Comparison of ENCODE assay signal across 12 cellular contexts in the genomic region with DNA sequence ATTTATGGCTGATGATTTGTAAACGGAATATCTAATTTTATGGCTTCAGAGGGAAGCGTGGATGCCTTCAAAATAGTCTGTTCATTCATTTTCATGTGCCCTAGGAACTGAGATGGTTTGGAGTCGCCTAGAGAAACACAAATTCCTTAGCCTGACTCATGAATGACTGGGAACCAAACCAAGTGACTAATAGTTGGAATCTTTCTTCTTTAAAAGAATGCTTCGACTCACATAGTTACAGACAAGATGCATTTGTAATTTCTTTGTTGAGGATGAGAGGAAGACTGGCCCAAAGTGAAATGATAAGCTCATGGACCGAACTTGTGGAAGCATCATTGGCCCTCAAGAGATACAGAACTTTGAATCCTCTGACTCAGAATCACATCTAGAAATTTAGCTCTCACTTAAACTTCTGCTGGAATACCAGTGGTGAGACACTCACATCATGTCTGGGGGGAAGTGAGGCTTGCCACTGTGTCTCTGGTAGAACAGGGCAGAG.
DNase-seq lines count a peak whose midpoint lies in the region; ATAC-seq, FAIRE-seq and TF ChIP-seq lines count a peak whose summit lies in the region.
"Had no signal": no experiment of that assay in that cellular context is flagged by ENCODE, and none has a peak within 500 bp of the region (broad histone marks: within the 10 kb centered on the region; RNA-seq: fewer than 3 reads in every experiment).

No MANE protein-coding gene starts in this region.

- POLR2A ChIA-PET in MCF 10A (lab: Yijun Ruan, JAX), result interaction anchor here (1.2 kb wide), 1 partner anchor 1157 kb away, joined by 3 read pairs; no protein-coding TSS in a partner anchor

- ATAC-seq in HG03097 (IDR thresholded peaks at IDR 0.05; ENCODE audit: low FRiP score, unreplicated experiment) (no peak), GM21619 (IDR thresholded peaks at IDR 0.05; ENCODE audit: unreplicated experiment) (no peak)
- ATAC-seq: activated CD4-positive, CD25-positive, alpha-beta regulatory T cell treated with anti-CD3 and anti-CD28 coated beads, Interleukin-2, amount 50 U/mL, for 24 hours had no signal

- no peak for TF ChIP-seq POLR2A in breast epithelium (IDR thresholded peaks at IDR 0.05)

- no peaks in the 10 kb centered on the region for H3K36me3 Mint-ChIP-seq in MCF 10A (ENCODE audit: insufficient read depth, unreplicated experiment)

- BruUV-seq in MCF 10A (replicated peaks; lab: Mats Ljungman, UMichigan), result no TSS peak
- BruUV-seq in mammary epithelial cell (replicated peaks; lab: Mats Ljungman, UMichigan), result no TSS peak

- intact Hi-C loops in MCF 10A (cut with micrococcal nuclease) (loop anchor here (5.0 kb wide), 1 partner anchor 890 kb away; no protein-coding TSS in a partner anchor), breast epithelium (cut with DNase I; ENCODE audit: low total_unique reads) (no loop called here), mammary epithelial cell (cut with micrococcal nuclease) (loop anchor here (2.0 kb wide), 1 partner anchor 391 kb away; no protein-coding TSS in a partner anchor)

- in situ Hi-C loops in mammary epithelial cell (cut with MboI; ENCODE audit: low sequenced_read_pairs in 2 of 2), result no loop called here

- peak overlapping the region; percentile 52 for H2AFZ ChIP-seq in mammary epithelial cell (ENCODE audit: low read depth, low read length)

- dilution Hi-C loops in mammary epithelial cell (cut with HindIII; ENCODE audit: low sequenced_read_pairs), result no loop called here

- H3K9me3 ChIP-seq in breast epithelium (no peaks in the 10 kb centered on the region), mammary epithelial cell (replicated peaks; ENCODE audit: insufficient read depth, low read length) (no peaks in the 10 kb centered on the region)
- H3K9me3 ChIP-seq: psoas muscle had no signal

- H3K27ac ChIP-seq in breast epithelium, result no peak overlapping the region
- H3K27ac ChIP-seq in mammary epithelial cell (ENCODE audit: insufficient read depth, low read depth, low read length), result peak overlapping the region; percentile 94
- H3K27ac ChIP-seq: psoas muscle had no signal

- CTCF ChIA-PET in MCF 10A (lab: Yijun Ruan, JAX) (interaction anchor here (0.6 to 1.5 kb wide), 7 partner anchors 17 to 892 kb away, joined by 3 to 4 read pairs (median 3); no protein-coding TSS in a partner anchor), mammary epithelial cell (lab: Charles Lee; ENCODE audit: low non-redundant PET) (interaction anchor here (0.7 kb wide), 2 partner anchors 98 to 1044 kb away, joined by 3 to 4 read pairs; no protein-coding TSS in a partner anchor)

- 0% methylated on average over 5 of the region's 5 CpGs for WGBS in mammary epithelial cell (ENCODE audit: low coverage, missing lambda C conversion rate)

- H3K4me1 ChIP-seq in breast epithelium, result no peaks in the 10 kb centered on the region
- H3K4me1 ChIP-seq in mammary epithelial cell (ENCODE audit: insufficient read depth, low read length), result peaks cover 30% of the 10 kb centered on the region
- H3K4me1 ChIP-seq: psoas muscle had no signal

- DNase-seq in MCF 10A (ENCODE audit: unreplicated experiment) (peak; percentile 84), breast epithelium (ENCODE audit: low spot score in 2 of 2) (no peak), mammary epithelial cell (peak; percentile 87), islet precursor cell (peak; percentile 63), urothelium cell line (ENCODE audit: low spot score) (peak; percentile 76), NCI-H1436 (lab: John Stamatoyannopoulos, UW) (no peak)
- DNase-seq: Kasumi-1, NCI-H774, psoas muscle had no signal

- no peak for FAIRE-seq in urothelium cell line (lab: Jason Lieb, UNC)

- no peaks in the 10 kb centered on the region for H3K9me3 Mint-ChIP-seq in MCF 10A (ENCODE audit: unreplicated experiment)

- H3K9ac ChIP-seq in mammary epithelial cell (ENCODE audit: insufficient read depth, low read length), result peak overlapping the region; percentile 18

- peak overlapping the region; percentile 59 for H3K4me2 ChIP-seq in mammary epithelial cell (ENCODE audit: insufficient read depth, low read depth, low read length)

- no peaks in the 10 kb centered on the region for H3K27me3 Mint-ChIP-seq in MCF 10A (ENCODE audit: insufficient read depth, unreplicated experiment)

- H3K4me3 ChIP-seq in breast epithelium, result no peak overlapping the region
- no peak overlapping the region for H3K4me3 ChIP-seq in mammary epithelial cell (replicated peaks in 1 of 3; ENCODE audit: insufficient read depth in 1 of 3, low read depth in 2 of 3, low read length in 3 of 3)
- H3K4me3 ChIP-seq: psoas muscle had no signal

- H3K36me3 ChIP-seq in breast epithelium (no peaks in the 10 kb centered on the region), mammary epithelial cell (ENCODE audit: insufficient read depth, low read length) (no peaks in the 10 kb centered on the region)

- H4K20me1 ChIP-seq in mammary epithelial cell (ENCODE audit: insufficient read depth, low read length), result no peaks in the 10 kb centered on the region

- no peaks in the 10 kb centered on the region for H3K79me2 ChIP-seq in mammary epithelial cell (ENCODE audit: insufficient read depth, low read length)

- peaks cover 16% of the 10 kb centered on the region for H3K4me1 Mint-ChIP-seq in MCF 10A (ENCODE audit: insufficient read depth, unreplicated experiment)

- no peaks in the 10 kb centered on the region for H3K27me3 ChIP-seq in breast epithelium
- H3K27me3 ChIP-seq in mammary epithelial cell (ENCODE audit: insufficient read depth, low read length), result no peaks in the 10 kb centered on the region

- H3K27ac Mint-ChIP-seq in MCF 10A (ENCODE audit: low read depth, unreplicated experiment), result peak overlapping the region; percentile 57

- H3K4me3 Mint-ChIP-seq in MCF 10A (ENCODE audit: unreplicated experiment), result no peak overlapping the region

- no peak for TF ChIP-seq CTCF in MCF 10A (IDR thresholded peaks at IDR 0.05; ENCODE audit: unreplicated experiment)
- TF ChIP-seq CTCF in breast epithelium (IDR thresholded peaks at IDR 0.05), result no peak
- TF ChIP-seq CTCF in mammary epithelial cell (conservative IDR thresholded peaks at IDR 0.05 in 1 of 2, IDR thresholded peaks at IDR 0.05 in 1 of 2; ENCODE audit: extremely low read depth in 1 of 2, insufficient read depth in 1 of 2, low read depth in 1 of 2, low read length in 2 of 2), result no peak

Comparison
In these comparisons a context has a peak if more than half of its experiments do, and no peak if none do; other contexts are left out.
1. DNase-seq: peak in MCF 10A (single experiment), mammary epithelial cell (single experiment), islet precursor cell (single experiment) and urothelium cell line (single experiment); none in breast epithelium (0 of 2) and NCI-H1436 (single experiment).